In the genomic region with DNA sequence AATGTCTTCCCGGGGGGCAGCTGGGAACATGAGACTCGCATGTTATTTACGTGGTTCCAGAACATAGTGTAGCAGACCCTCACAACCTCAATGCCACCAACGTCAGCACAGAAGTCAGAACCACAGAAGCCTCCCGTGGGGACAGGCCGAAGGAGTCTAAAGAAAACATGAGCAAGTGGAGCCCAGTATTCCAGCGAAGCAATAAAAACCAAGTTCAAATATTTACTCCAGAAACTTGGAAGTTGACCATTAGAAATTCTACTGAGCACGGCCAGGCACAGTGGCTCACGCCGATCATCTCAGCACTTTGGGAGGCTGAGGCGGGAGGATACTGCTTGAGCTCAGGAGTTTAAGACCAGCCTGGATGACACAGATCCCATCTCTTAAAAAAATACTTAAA, we compare ENCODE assay signal across 26 cellular contexts. TPM values are rescaled to one million over a fixed set of nuclear protein-coding genes. Genes with fewer than 3 reads are reported as not detected.
"Had no signal": no experiment of that assay in that cellular context is flagged by ENCODE, and none has a peak within 500 bp of the region (broad histone marks: within the 10 kb centered on the region; RNA-seq: fewer than 3 reads in every experiment).

No MANE protein-coding gene starts in this region.

- H3K27me3 ChIP-seq: dorsolateral prefrontal cortex, right lobe of liver, suprapubic skin, transverse colon, vagina had no signal

- H3K36me3 ChIP-seq: right lobe of liver had no signal

- H3K4me2 ChIP-seq: smooth muscle cell had no signal

- H3K27ac ChIP-seq: dorsolateral prefrontal cortex, psoas muscle, suprapubic skin, vagina had no signal

- FAIRE-seq: frontal cortex had no signal

- H3K4me3 ChIP-seq: dorsolateral prefrontal cortex, lung, psoas muscle, right lobe of liver, smooth muscle cell, suprapubic skin, transverse colon, vagina had no signal

- DNase-seq: cortex of kidney; dorsolateral prefrontal cortex; effector CD4-positive, alpha-beta T cell; hypothalamus; immature natural killer cell; islet precursor cell; kidney glomerular epithelial cell; mesenchymal stem cell; naive thymus-derived CD4-positive, alpha-beta T cell; nephron progenitor cell; nucleus accumbens; psoas muscle; right lobe of liver; stimulated activated CD4-positive, alpha-beta T cell treated with anti-CD3 and anti-CD28 coated beads, Interleukin-12 subunit alpha, Interleukin-12 subunit beta, amount 100 ng/mL, for 4 hours; stimulated activated CD4-positive, alpha-beta T cell treated with anti-CD3 and anti-CD28 coated beads, Interleukin-1b, Interleukin-23, amount 100 ng/mL, for 48 hours; stimulated activated CD4-positive, alpha-beta T cell treated with anti-CD3 and anti-CD28 coated beads, Interleukin-4, amount 100 ng/mL, for 1 hour; stimulated activated CD8-positive, alpha-beta memory T cell treated with anti-CD3 and anti-CD28 coated beads, Interleukin-4, amount 100 ng/mL, for 48 hours; stimulated activated naive CD4-positive, alpha-beta T cell; stimulated activated naive CD8-positive, alpha-beta T cell treated with anti-CD3 and anti-CD28 coated beads, Interleukin-15, amount 100 ng/mL, for 72 hours; transverse colon had no signal

- H3K9me3 ChIP-seq: psoas muscle, right lobe of liver, suprapubic skin, transverse colon, vagina had no signal

- ATAC-seq: left lobe of liver; naive thymus-derived CD4-positive, alpha-beta T cell; psoas muscle; right lobe of liver; stimulated activated naive CD8-positive, alpha-beta T cell treated with anti-CD3 and anti-CD28 coated beads, Interleukin-15, amount 100 ng/mL, for 72 hours had no signal

RNA-seq across cellular contexts. Expression of gene ATP8B3, which starts 17.9 kb away (rescaled TPM):
- total RNA-seq: frontal cortex had no signal
